15 cellular contexts compared by ENCODE assay signal in the genomic region with DNA sequence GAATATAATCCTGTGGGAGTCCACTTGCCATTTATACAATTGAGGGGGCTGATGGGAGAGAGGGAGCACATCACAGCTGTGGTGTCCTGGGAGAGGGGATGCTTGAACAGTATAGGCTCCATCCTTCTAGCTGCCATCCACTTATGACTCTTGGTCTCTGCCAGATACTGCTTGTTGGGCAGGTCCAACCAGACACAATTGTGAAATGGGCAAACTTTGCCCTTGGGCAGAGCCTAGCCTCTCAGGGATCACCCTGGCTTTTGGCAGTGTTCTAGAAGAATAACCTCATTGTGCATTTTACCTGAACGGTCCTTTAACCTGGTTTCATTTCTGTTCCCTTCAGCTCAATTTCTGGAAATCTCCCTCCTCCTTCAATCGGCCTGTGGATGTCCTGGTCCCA. TPM values are rescaled to one million over a fixed set of nuclear protein-coding genes. Genes with fewer than 3 reads are reported as not detected.
DNase-seq lines count a peak whose midpoint lies in the region; FAIRE-seq and TF ChIP-seq lines count a peak whose summit lies in the region.
"Had no signal": no experiment of that assay in that cellular context is flagged by ENCODE, and none has a peak within 500 bp of the region (broad histone marks: within the 10 kb centered on the region; RNA-seq: fewer than 3 reads in every experiment).

No MANE protein-coding gene starts in this region.

- TF ChIP-seq CTCF in bronchial epithelial cell (IDR thresholded peaks at IDR 0.05; ENCODE audit: insufficient read depth, low read length, severe bottlenecking): no peak

- no peak overlapping the region for H3K27ac Mint-ChIP-seq in activated CD4-positive, alpha-beta memory T cell treated with anti-CD3 and anti-CD28 coated beads, Interleukin-2, amount 10 ng/mL, durations not matched to agents 7 days and 5 days
- H3K27ac Mint-ChIP-seq: GM23338 had no signal

- POLR2A ChIA-PET in activated CD4-positive, alpha-beta memory T cell treated with anti-CD3 and anti-CD28 coated beads, Interleukin-2, amount 10 ng/mL, durations not matched to agents 7 days and 5 days (lab: Charles Lee): no interaction called here

- in situ Hi-C loops in G401 (cut with HindIII; ENCODE audit: low sequenced_read_pairs): no loop called here

- no peak overlapping the region for H3K4me3 Mint-ChIP-seq in activated CD4-positive, alpha-beta memory T cell treated with anti-CD3 and anti-CD28 coated beads, Interleukin-2, amount 10 ng/mL, durations not matched to agents 7 days and 5 days
- H3K4me3 Mint-ChIP-seq: GM23338 had no signal

- CTCF ChIA-PET in activated CD4-positive, alpha-beta memory T cell treated with anti-CD3 and anti-CD28 coated beads, Interleukin-2, amount 10 ng/mL, durations not matched to agents 7 days and 5 days (lab: Charles Lee): no interaction called here

- no peaks in the 10 kb centered on the region for H3K4me1 ChIP-seq in small intestine (ENCODE audit: control insufficient read depth in 2 of 2, insufficient read depth in 1 of 2, low read depth in 1 of 2, low read length in 1 of 2)

- FAIRE-seq in bronchial epithelial cell (lab: Jason Lieb, UNC) (no peak), small intestine (lab: Jason Lieb, UNC) (no peak)
- FAIRE-seq: A204.1, HTR-8/SVneo had no signal

- DNase-seq in G401 (ENCODE audit: low spot score): peak; percentile 5
- peak; percentile 40 for DNase-seq in bronchial epithelial cell (ENCODE audit: low read depth)
- peak; percentile 12 for DNase-seq in mesenteric fat pad (ENCODE audit: low spot score)
- DNase-seq in small intestine: peak; percentile 72
- DNase-seq in NCI-H1105 (lab: John Stamatoyannopoulos, UW): no peak
- DNase-seq in activated CD4-positive, alpha-beta memory T cell treated with anti-CD3 and anti-CD28 coated beads, Interleukin-2, amount 10 ng/mL, durations not matched to agents 7 days and 5 days: no peak
- DNase-seq in activated CD4-positive, alpha-beta T cell treated with anti-CD3 and anti-CD28 coated beads, Interleukin-2, amount 50 U/mL, for 4 hours: no peak
- DNase-seq: GF-D8, MV-4-11, NCI-H1436, NCI-H2081 had no signal

- H3K36me3 ChIP-seq in bronchial epithelial cell (ENCODE audit: control insufficient read depth, insufficient read depth, low read length) (peaks cover 4% of the 10 kb centered on the region), small intestine (ENCODE audit: control insufficient read depth in 2 of 2, insufficient read depth in 2 of 2, low read length in 2 of 2) (no peaks in the 10 kb centered on the region)
- H3K36me3 ChIP-seq: BLaER1 treated with 17β-estradiol and CSF1 and Interleukin-3, amounts not matched to agents 10 nM and 100 nM had no signal

- peaks cover under 1% of the 10 kb centered on the region for H3K9me3 Mint-ChIP-seq in activated CD4-positive, alpha-beta memory T cell treated with anti-CD3 and anti-CD28 coated beads, Interleukin-2, amount 10 ng/mL, durations not matched to agents 7 days and 5 days
- H3K9me3 Mint-ChIP-seq: GM23338 had no signal

- H3K4me1 Mint-ChIP-seq in activated CD4-positive, alpha-beta memory T cell treated with anti-CD3 and anti-CD28 coated beads, Interleukin-2, amount 10 ng/mL, durations not matched to agents 7 days and 5 days: no peaks in the 10 kb centered on the region
- H3K4me1 Mint-ChIP-seq: GM23338 had no signal

- no peaks in the 10 kb centered on the region for H3K36me3 Mint-ChIP-seq in activated CD4-positive, alpha-beta memory T cell treated with anti-CD3 and anti-CD28 coated beads, Interleukin-2, amount 10 ng/mL, durations not matched to agents 7 days and 5 days (ENCODE audit: low read depth)

- H3K27me3 Mint-ChIP-seq in activated CD4-positive, alpha-beta memory T cell treated with anti-CD3 and anti-CD28 coated beads, Interleukin-2, amount 10 ng/mL, durations not matched to agents 7 days and 5 days: peaks cover 14% of the 10 kb centered on the region

- 12 to 52% (median 32%) methylated on average over 2 of the region's 2 CpGs for WGBS in small intestine, 3 donors

- H3K4me3 ChIP-seq in bronchial epithelial cell (ENCODE audit: low read depth, low read length) (no peak overlapping the region), small intestine (ENCODE audit: low read depth in 1 of 2, low read length in 2 of 2) (no peak overlapping the region)
- H3K4me3 ChIP-seq: BLaER1 treated with 17β-estradiol and CSF1 and Interleukin-3, amounts not matched to agents 10 nM and 100 nM; GM23338 had no signal

- H3K27ac ChIP-seq in small intestine (ENCODE audit: low read depth in 1 of 2, low read length in 1 of 2): no peak overlapping the region
- H3K27ac ChIP-seq: BLaER1 treated with 17β-estradiol and CSF1 and Interleukin-3, amounts not matched to agents 10 nM and 100 nM had no signal

- no peaks in the 10 kb centered on the region for H3K9me3 ChIP-seq in small intestine (ENCODE audit: control insufficient read depth, low read depth)

- H3K27me3 ChIP-seq in bronchial epithelial cell (ENCODE audit: control insufficient read depth, insufficient read depth, low read length) (no peaks in the 10 kb centered on the region), small intestine (ENCODE audit: control insufficient read depth in 2 of 2, insufficient read depth in 2 of 2, low read length in 2 of 2) (no peaks in the 10 kb centered on the region)
- H3K27me3 ChIP-seq: BLaER1 treated with 17β-estradiol and CSF1 and Interleukin-3, amounts not matched to agents 10 nM and 100 nM had no signal

RNA-seq across cellular contexts. Expression of gene CPA4, which starts 6.0 kb away (rescaled TPM):
- not detected in 2 replicates for total RNA-seq in G401 (2014; rRNA removed; shearing (Covaris generic))
- total RNA-seq in bronchial epithelial cell (5.3 and 5.6 TPM in 2 replicates), mesenteric fat pad (3.2 TPM)
- polyA plus RNA-seq in small intestine: under 1 TPM in 1 of 3 donors, not detected in 2; 0.09 TPM
- total RNA-seq in activated CD4-positive, alpha-beta memory T cell treated with anti-CD3 and anti-CD28 coated beads, Interleukin-2, amount 10 ng/mL, durations not matched to agents 7 days and 5 days: not detected
- total RNA-seq: GM23338 had no signal
- polyA plus RNA-seq: GM23338 had no signal

RNA-seq across cellular contexts. Expression of gene CPA2, which starts 32.3 kb away (rescaled TPM):
- total RNA-seq in G401 (2014; rRNA removed; shearing (Covaris generic)): not detected in 2 replicates
- total RNA-seq in bronchial epithelial cell: not detected in 2 replicates
- total RNA-seq in mesenteric fat pad: 2.2 TPM
- 10 to 100 TPM; 12.9 to 25.4 (median 14.1) TPM for polyA plus RNA-seq in small intestine
- not detected for total RNA-seq in activated CD4-positive, alpha-beta memory T cell treated with anti-CD3 and anti-CD28 coated beads, Interleukin-2, amount 10 ng/mL, durations not matched to agents 7 days and 5 days
- total RNA-seq: GM23338 had no signal
- polyA plus RNA-seq: GM23338 had no signal

RNA-seq across cellular contexts. Expression of gene CPA5, which starts 45.7 kb away (rescaled TPM):
- not detected in 2 replicates for total RNA-seq in G401 (2014; rRNA removed; shearing (Covaris generic))
- total RNA-seq in bronchial epithelial cell (0.13 TPM in 1 of 2 replicates, not detected in the other), mesenteric fat pad (not detected)
- under 1 TPM in 1 of 3 donors, not detected in 2; 0.04 TPM for polyA plus RNA-seq in small intestine
- not detected for total RNA-seq in activated CD4-positive, alpha-beta memory T cell treated with anti-CD3 and anti-CD28 coated beads, Interleukin-2, amount 10 ng/mL, durations not matched to agents 7 days and 5 days
- total RNA-seq: GM23338 had no signal
- polyA plus RNA-seq: GM23338 had no signal

Comparison
In these comparisons a context has a peak if more than half of its experiments do, and no peak if none do; other contexts are left out.
1. DNase-seq: peak in G401 (single experiment), bronchial epithelial cell (single experiment), mesenteric fat pad (single experiment) and small intestine (single experiment); none in NCI-H1105 (single experiment), activated CD4-positive, alpha-beta memory T cell treated with anti-CD3 and anti-CD28 coated beads, Interleukin-2, amount 10 ng/mL, durations not matched to agents 7 days and 5 days (single experiment) and activated CD4-positive, alpha-beta T cell treated with anti-CD3 and anti-CD28 coated beads, Interleukin-2, amount 50 U/mL, for 4 hours (0 of 2).